ENCODE assay signal across 16 cellular contexts in genomic region chr6:14730654-14731053, GRCh38.
A peak's percentile ranks its signal among the peaks of the same experiment; 100 is the strongest.
DNase-seq lines count a peak whose midpoint lies in the region; ATAC-seq and TF ChIP-seq lines count a peak whose summit lies in the region.
"Had no signal": no experiment of that assay in that cellular context is flagged by ENCODE, and none has a peak within 500 bp of the region (broad histone marks: within the 10 kb centered on the region; RNA-seq: fewer than 3 reads in every experiment).

No MANE protein-coding gene starts in this region.

- no peak for DNase-seq in activated CD8-positive, alpha-beta T cell treated with anti-CD3 and anti-CD28 coated beads for 36 hours
- no peak for DNase-seq in activated CD8-positive, alpha-beta T cell treated with anti-CD3 and anti-CD28 coated beads, Interleukin-2, amount 10 ng/mL, durations not matched to agents 7 days and 5 days
- no peak for DNase-seq in D341Med (ENCODE audit: low spot score)
- no peak for DNase-seq in HPDE6-E6E7 (ENCODE audit: extremely low spot score)
- no peak for DNase-seq in RWPE1 (ENCODE audit: low spot score)
- DNase-seq: CD4-positive, CD25-positive, alpha-beta regulatory T cell; immature natural killer cell; MG63; NCI-H748 treated with DMSO at 0.1 percent for 48 hours had no signal

- H3K27me3 Mint-ChIP-seq in activated CD8-positive, alpha-beta T cell treated with anti-CD3 and anti-CD28 coated beads for 36 hours: no peaks in the 10 kb centered on the region
- H3K27me3 Mint-ChIP-seq in activated CD8-positive, alpha-beta T cell treated with anti-CD3 and anti-CD28 coated beads, Interleukin-2, amount 10 ng/mL, durations not matched to agents 7 days and 5 days (ENCODE audit: low read depth): no peaks in the 10 kb centered on the region
- H3K27me3 Mint-ChIP-seq in IgD-negative memory B cell (no peaks in the 10 kb centered on the region), brain (peaks cover 5% of the 10 kb centered on the region)
- no peaks in the 10 kb centered on the region for H3K27me3 Mint-ChIP-seq in stimulated activated memory B cell treated with anti-CD40 and anti-IgM and Interleukin-4, amounts not matched to agents 10 μg/mL and 1 μg/mL and 100 μg/mL, for 72 hours
- H3K27me3 Mint-ChIP-seq: CD4-positive, CD25-positive, alpha-beta regulatory T cell had no signal

- peaks cover 88% of the 10 kb centered on the region for H3K4me1 Mint-ChIP-seq in activated CD8-positive, alpha-beta T cell treated with anti-CD3 and anti-CD28 coated beads for 36 hours (ENCODE audit: low read depth)
- peaks cover 66% of the 10 kb centered on the region for H3K4me1 Mint-ChIP-seq in activated CD8-positive, alpha-beta T cell treated with anti-CD3 and anti-CD28 coated beads, Interleukin-2, amount 10 ng/mL, durations not matched to agents 7 days and 5 days (ENCODE audit: low read depth)
- H3K4me1 Mint-ChIP-seq in IgD-negative memory B cell: peaks cover 31 to 65% (median 53%) of the 10 kb centered on the region in 3 donors
- H3K4me1 Mint-ChIP-seq in brain: peaks cover 36% of the 10 kb centered on the region
- peaks cover 81% of the 10 kb centered on the region for H3K4me1 Mint-ChIP-seq in stimulated activated memory B cell treated with anti-CD40 and anti-IgM and Interleukin-4, amounts not matched to agents 10 μg/mL and 1 μg/mL and 100 μg/mL, for 72 hours

- peaks cover 18% of the 10 kb centered on the region for H3K36me3 Mint-ChIP-seq in activated CD8-positive, alpha-beta T cell treated with anti-CD3 and anti-CD28 coated beads for 36 hours (ENCODE audit: low read depth)
- H3K36me3 Mint-ChIP-seq in activated CD8-positive, alpha-beta T cell treated with anti-CD3 and anti-CD28 coated beads, Interleukin-2, amount 10 ng/mL, durations not matched to agents 7 days and 5 days (ENCODE audit: low read depth): peaks cover 18% of the 10 kb centered on the region
- H3K36me3 Mint-ChIP-seq in IgD-negative memory B cell (peaks cover 1% of the 10 kb centered on the region), brain (no peaks in the 10 kb centered on the region)
- no peaks in the 10 kb centered on the region for H3K36me3 Mint-ChIP-seq in stimulated activated memory B cell treated with anti-CD40 and anti-IgM and Interleukin-4, amounts not matched to agents 10 μg/mL and 1 μg/mL and 100 μg/mL, for 72 hours
- H3K36me3 Mint-ChIP-seq: CD4-positive, CD25-positive, alpha-beta regulatory T cell had no signal

- TF ChIP-seq CTCF in activated CD8-positive, alpha-beta T cell treated with anti-CD3 and anti-CD28 coated beads for 36 hours (IDR thresholded peaks at IDR 0.05): no peak
- TF ChIP-seq CTCF in brain (conservative IDR thresholded peaks at IDR 0.05): no peak
- TF ChIP-seq CTCF in RWPE1 (conservative IDR thresholded peaks at IDR 0.05; ENCODE audit: low read depth): no peak

- H3K27ac Mint-ChIP-seq in activated CD8-positive, alpha-beta T cell treated with anti-CD3 and anti-CD28 coated beads for 36 hours: peak overlapping the region; percentile 93
- H3K27ac Mint-ChIP-seq in activated CD8-positive, alpha-beta T cell treated with anti-CD3 and anti-CD28 coated beads, Interleukin-2, amount 10 ng/mL, durations not matched to agents 7 days and 5 days: no peak overlapping the region
- H3K27ac Mint-ChIP-seq in IgD-negative memory B cell (peak overlapping the region; percentile 85 to 95 (median 88)), brain (peak overlapping the region in 4 of 5 experiments; percentile 6 to 68 (median 31))
- H3K27ac Mint-ChIP-seq in stimulated activated memory B cell treated with anti-CD40 and anti-IgM and Interleukin-4, amounts not matched to agents 10 μg/mL and 1 μg/mL and 100 μg/mL, for 72 hours: peak overlapping the region; percentile 95
- H3K27ac Mint-ChIP-seq: WTC11 had no signal

- intact Hi-C loops in activated CD8-positive, alpha-beta T cell treated with anti-CD3 and anti-CD28 coated beads for 36 hours (cut with micrococcal nuclease): loop anchor here (5.0 kb wide), 3 partner anchors 127 to 278 kb away; no protein-coding TSS in a partner anchor

- no peak overlapping the region for H3K27ac ChIP-seq in RWPE1
- H3K27ac ChIP-seq: right atrium auricular region had no signal

- peaks cover 3% of the 10 kb centered on the region for H3K9me3 Mint-ChIP-seq in activated CD8-positive, alpha-beta T cell treated with anti-CD3 and anti-CD28 coated beads for 36 hours
- H3K9me3 Mint-ChIP-seq in activated CD8-positive, alpha-beta T cell treated with anti-CD3 and anti-CD28 coated beads, Interleukin-2, amount 10 ng/mL, durations not matched to agents 7 days and 5 days (ENCODE audit: insufficient read depth): no peaks in the 10 kb centered on the region
- H3K9me3 Mint-ChIP-seq in IgD-negative memory B cell (no peaks in the 10 kb centered on the region), brain (peaks cover 0 to 11% (median 0%) of the 10 kb centered on the region in 5 experiments)
- H3K9me3 Mint-ChIP-seq in stimulated activated memory B cell treated with anti-CD40 and anti-IgM and Interleukin-4, amounts not matched to agents 10 μg/mL and 1 μg/mL and 100 μg/mL, for 72 hours: no peaks in the 10 kb centered on the region

- CTCF ChIA-PET in activated CD8-positive, alpha-beta T cell treated with anti-CD3 and anti-CD28 coated beads for 36 hours (lab: Charles Lee): interaction anchor here (1.5 to 2.5 kb wide), 3 partner anchors 13 to 146 kb away, joined by 3 to 8 read pairs (median 4); no protein-coding TSS in a partner anchor
- CTCF ChIA-PET in activated CD8-positive, alpha-beta T cell treated with anti-CD3 and anti-CD28 coated beads, Interleukin-2, amount 10 ng/mL, durations not matched to agents 7 days and 5 days (lab: Charles Lee): no interaction called here
- CTCF ChIA-PET in RWPE1 (lab: Yijun Ruan, JAX): interaction anchor here (0.6 kb wide), 1 partner anchor 290 kb away, joined by 4 read pairs; no protein-coding TSS in a partner anchor

- H3K4me3 Mint-ChIP-seq in activated CD8-positive, alpha-beta T cell treated with anti-CD3 and anti-CD28 coated beads for 36 hours: no peak overlapping the region
- H3K4me3 Mint-ChIP-seq in activated CD8-positive, alpha-beta T cell treated with anti-CD3 and anti-CD28 coated beads, Interleukin-2, amount 10 ng/mL, durations not matched to agents 7 days and 5 days: no peak overlapping the region
- no peak overlapping the region for H3K4me3 Mint-ChIP-seq in IgD-negative memory B cell
- peak overlapping the region in 1 of 5 experiments; percentile 30 for H3K4me3 Mint-ChIP-seq in brain
- H3K4me3 Mint-ChIP-seq in stimulated activated memory B cell treated with anti-CD40 and anti-IgM and Interleukin-4, amounts not matched to agents 10 μg/mL and 1 μg/mL and 100 μg/mL, for 72 hours: no peak overlapping the region
- H3K4me3 Mint-ChIP-seq: CD4-positive, CD25-positive, alpha-beta regulatory T cell; T-helper 2 cell treated with Interferon-gamma antibody and Interleukin-4, amounts not matched to agents 5 μg/mL and 100 μg/mL, for 36 hours; WTC11 had no signal

- ATAC-seq in activated CD8-positive, alpha-beta T cell treated with anti-CD3 and anti-CD28 coated beads for 36 hours: no peak
- no peak for ATAC-seq in activated CD8-positive, alpha-beta T cell treated with anti-CD3 and anti-CD28 coated beads, Interleukin-2, amount 10 ng/mL, durations not matched to agents 7 days and 5 days
- ATAC-seq in stimulated activated memory B cell treated with anti-CD40 and anti-IgM and Interleukin-4, amounts not matched to agents 10 μg/mL and 1 μg/mL and 100 μg/mL, for 72 hours: no peak
- ATAC-seq: HepG2, WTC11 had no signal

- POLR2A ChIA-PET in activated CD8-positive, alpha-beta T cell treated with anti-CD3 and anti-CD28 coated beads for 36 hours (lab: Charles Lee): no interaction called here
- POLR2A ChIA-PET in activated CD8-positive, alpha-beta T cell treated with anti-CD3 and anti-CD28 coated beads, Interleukin-2, amount 10 ng/mL, durations not matched to agents 7 days and 5 days (lab: Charles Lee): no interaction called here
- POLR2A ChIA-PET in RWPE1 (lab: Yijun Ruan, JAX; ENCODE audit: low non-redundant PET): no interaction called here
